In genomic region chr7:106462914-106463482, GRCh38 we compare ENCODE assay signal across 1 cellular context.
TF ChIP-seq lines count a peak whose summit lies in the region.

No MANE protein-coding gene starts in this region.

TF ChIP-seq in IMR-90, 13 proteins besides CTCF, POLR2A, EP300 and RAD21:
- no peak for TF ChIP-seq FOS (IDR thresholded peaks at IDR 0.05; ENCODE audit: low read depth, low read length)
- TF ChIP-seq, protein P1, sequence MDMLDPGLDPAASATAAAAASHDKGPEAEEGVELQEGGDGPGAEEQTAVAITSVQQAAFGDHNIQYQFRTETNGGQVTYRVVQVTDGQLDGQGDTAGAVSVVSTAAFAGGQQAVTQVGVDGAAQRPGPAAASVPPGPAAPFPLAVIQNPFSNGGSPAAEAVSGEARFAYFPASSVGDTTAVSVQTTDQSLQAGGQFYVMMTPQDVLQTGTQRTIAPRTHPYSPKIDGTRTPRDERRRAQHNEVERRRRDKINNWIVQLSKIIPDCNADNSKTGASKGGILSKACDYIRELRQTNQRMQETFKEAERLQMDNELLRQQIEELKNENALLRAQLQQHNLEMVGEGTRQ (IDR thresholded peaks at IDR 0.05; ENCODE audit: low read depth, low read length), result no peak
- TF ChIP-seq MXI1 (IDR thresholded peaks at IDR 0.05; ENCODE audit: borderline replicate concordance, low read depth, low read length), result no peak
- TF ChIP-seq SMC3 (IDR thresholded peaks at IDR 0.05; ENCODE audit: low read depth, low read length), result no peak
- no peak for TF ChIP-seq ELK1 (IDR thresholded peaks at IDR 0.05; ENCODE audit: borderline replicate concordance, low read depth, low read length)
- no peak for TF ChIP-seq MAZ (IDR thresholded peaks at IDR 0.05; ENCODE audit: borderline replicate concordance, low read depth, low read length)
- TF ChIP-seq CHD1 (IDR thresholded peaks at IDR 0.05; ENCODE audit: low read depth, low read length), result no peak
- no peak for TF ChIP-seq NFE2L2 (IDR thresholded peaks at IDR 0.05; ENCODE audit: low read depth, low read length)
- no peak for TF ChIP-seq MAFK (IDR thresholded peaks at IDR 0.05; ENCODE audit: low read depth, low read length)
- TF ChIP-seq RFX5 (IDR thresholded peaks at IDR 0.05; ENCODE audit: low read depth, low read length), result no peak
- TF ChIP-seq RCOR1 (IDR thresholded peaks at IDR 0.05; ENCODE audit: insufficient replicate concordance, low read length), result no peak
- no peak for TF ChIP-seq CEBPB (IDR thresholded peaks at IDR 0.05; ENCODE audit: low read depth, low read length)
- no peak for TF ChIP-seq BHLHE40 (IDR thresholded peaks at IDR 0.05; ENCODE audit: low read depth, low read length)
